ENCODE assay signal across 11 cellular contexts in the genomic region with DNA sequence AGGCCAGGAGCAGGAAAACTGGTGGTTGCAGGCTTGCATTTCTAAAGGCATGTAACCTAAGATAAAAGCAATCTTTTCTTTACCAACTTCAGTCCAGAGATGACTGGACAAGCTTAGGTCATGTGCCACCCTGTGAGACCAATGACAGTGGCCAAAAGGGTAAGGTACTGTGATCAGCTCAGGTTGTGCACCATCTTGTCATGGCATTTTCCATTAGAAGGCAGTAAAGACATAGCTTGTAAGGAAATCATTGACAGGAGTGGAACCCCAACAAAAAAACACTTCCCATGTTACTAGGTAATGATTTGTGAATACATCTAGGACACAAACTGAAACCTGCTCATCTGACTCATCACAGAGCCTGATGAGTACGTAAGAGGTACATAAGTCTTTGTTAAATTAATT. TPM values are rescaled to one million over a fixed set of nuclear protein-coding genes. Genes with fewer than 3 reads are reported as not detected.
DNase-seq lines count a peak whose midpoint lies in the region; ATAC-seq, FAIRE-seq and TF ChIP-seq lines count a peak whose summit lies in the region.
"Had no signal": no experiment of that assay in that cellular context is flagged by ENCODE, and none has a peak within 500 bp of the region (broad histone marks: within the 10 kb centered on the region; RNA-seq: fewer than 3 reads in every experiment).

No MANE protein-coding gene starts in this region.

- no peak overlapping the region for H3K4me2 ChIP-seq in GM12878 (ENCODE audit: control insufficient read depth, insufficient read depth)

- no peak for TF ChIP-seq EP300 in GM12878 (IDR thresholded peaks at IDR 0.05; ENCODE audit: borderline replicate concordance in 1 of 2, control insufficient read depth in 1 of 2, low read depth in 2 of 2, low read length in 2 of 2)

- in situ Hi-C loops in GM12878 (cut with MboI) = no loop called here

- 58% methylated on average over 1 of the region's 1 CpG for WGBS in GM12878 (ENCODE audit: insufficient coverage, insufficient replicate concordance, low lambda C conversion rate, missing lambda C conversion rate)

- ATAC-seq in GM18870 (IDR thresholded peaks at IDR 0.05; ENCODE audit: unreplicated experiment) (peak; percentile 86), GM19467 (IDR thresholded peaks at IDR 0.05; ENCODE audit: unreplicated experiment) (peak; percentile 71), HG03039 (IDR thresholded peaks at IDR 0.05; ENCODE audit: unreplicated experiment) (peak; percentile 75), GM12878 (peak; percentile 84)
- ATAC-seq: psoas muscle had no signal

- no peaks in the 10 kb centered on the region for H3K27me3 ChIP-seq in GM12878 (replicated peaks in 1 of 2; ENCODE audit: control insufficient read depth in 2 of 2, insufficient read depth in 2 of 2, low read length in 1 of 2)

- H3K9ac ChIP-seq in GM12878 (ENCODE audit: control insufficient read depth, insufficient read depth, low read length) = no peak overlapping the region

- H3K27ac ChIP-seq in GM12878 (ENCODE audit: control insufficient read depth, insufficient read depth) = no peak overlapping the region
- H3K27ac ChIP-seq in substantia nigra (ENCODE audit: low read depth, low read length, poor library complexity, severe bottlenecking) = no peak overlapping the region
- H3K27ac ChIP-seq: psoas muscle had no signal

- no peaks in the 10 kb centered on the region for H3K9me3 ChIP-seq in GM12878 (replicated peaks; ENCODE audit: control insufficient read depth, insufficient read depth, low read length)
- H3K9me3 ChIP-seq: psoas muscle had no signal

- no peaks in the 10 kb centered on the region for H3K36me3 ChIP-seq in GM12878 (ENCODE audit: control insufficient read depth in 2 of 2, insufficient read depth in 2 of 2, low read length in 1 of 2)

- FAIRE-seq in GM12878 (lab: Jason Lieb, UNC) = peak; percentile 62

- H2AFZ ChIP-seq in GM12878 (ENCODE audit: control insufficient read depth, low read depth, low read length) = no peak overlapping the region

- POLR2A ChIA-PET in GM12878 (lab: Charles Lee) = no interaction called here

- no peaks in the 10 kb centered on the region for H4K20me1 ChIP-seq in GM12878 (ENCODE audit: control insufficient read depth, insufficient read depth)

- intact Hi-C loops in GM12878 (cut with micrococcal nuclease; ENCODE audit: unreplicated experiment) = no loop called here

- no peak for TF ChIP-seq CTCF in GM12878 (IDR thresholded peaks at IDR 0.05 in 2 of 3, conservative IDR thresholded peaks at IDR 0.05 in 1 of 3; ENCODE audit: control insufficient read depth in 2 of 3, extremely low read depth in 1 of 3, insufficient read depth in 1 of 3, low read depth in 3 of 3, low read length in 3 of 3)

- no peak for TF ChIP-seq RAD21 in GM12878 (IDR thresholded peaks at IDR 0.05; ENCODE audit: insufficient read depth, low read depth, low read length)

- no peak for TF ChIP-seq POLR2A in GM12878 (IDR thresholded peaks at IDR 0.05; ENCODE audit: low read depth, low read length)

- no peak overlapping the region for H3K4me3 ChIP-seq in GM12878
- H3K4me3 ChIP-seq: psoas muscle had no signal

- RAD21 ChIA-PET in GM12878 (lab: Charles Lee; ENCODE audit: unreplicated experiment) = interaction anchor here (1.1 kb wide), 1 partner anchor 10 kb away, joined by 4 read pairs; no protein-coding TSS in a partner anchor

- DNase-seq in GM12878 (ENCODE audit: low read depth, low spot score) (peak; percentile 27), substantia nigra (lab: John Stamatoyannopoulos, UW) (no peak), DMS 273 (lab: John Stamatoyannopoulos, UW; ENCODE audit: unreplicated experiment) (no peak)
- no peak for DNase-seq in stimulated activated naive CD4-positive, alpha-beta T cell treated with Interleukin-2 at 50 U/mL for 16 hours (lab: John Stamatoyannopoulos, UW)
- DNase-seq: activated CD8-positive, alpha-beta memory T cell treated with anti-CD3 and anti-CD28 coated beads, Interleukin-2, amount 50 U/mL, for 4 hours; H7; NCI-H748 treated with DMSO at 0.1 percent for 48 hours; psoas muscle had no signal

- SMC1A ChIA-PET in GM12878 (lab: Charles Lee; ENCODE audit: uncharacterized antibody, unreplicated experiment) = interaction anchor here (0.7 to 1.3 kb wide), 5 partner anchors 10 to 243 kb away, joined by 3 to 5 read pairs (median 3); no protein-coding TSS in a partner anchor

- no peaks in the 10 kb centered on the region for H3K4me1 ChIP-seq in GM12878 (ENCODE audit: control insufficient read depth, insufficient read depth, low read length)
- H3K4me1 ChIP-seq: psoas muscle had no signal

- CTCF ChIA-PET in GM12878 (lab: Yijun Ruan, JAX) = interaction anchor here (0.7 to 1.9 kb wide), 5 partner anchors 10 to 598 kb away, joined by 3 to 12 read pairs (median 3); no protein-coding TSS in a partner anchor

- no peaks in the 10 kb centered on the region for H3K79me2 ChIP-seq in GM12878 (ENCODE audit: control insufficient read depth, insufficient read depth, low read length)

- no TSS peak for BruUV-seq in GM12878 (replicated peaks; lab: Mats Ljungman, UMichigan)

TF ChIP-seq in GM12878, 131 proteins besides CTCF, POLR2A, EP300 and RAD21:
- TF ChIP-seq MYB (IDR thresholded peaks at IDR 0.05; ENCODE audit: borderline replicate concordance, low read depth, low read length) (no peak), HDGF (IDR thresholded peaks at IDR 0.05) (no peak), JUNB (IDR thresholded peaks at IDR 0.05) (peak; percentile 41; the same call in 1 of the 2 replicates), IKZF2 (IDR thresholded peaks at IDR 0.05) (0 out of 4 replicates have a peak, but pooled peaks of 1 of the 2 experiments have one; percentile 15), NBN (IDR thresholded peaks at IDR 0.05) (no peak), RBBP5 (conservative IDR thresholded peaks at IDR 0.05) (no peak), MTA2 (IDR thresholded peaks at IDR 0.05; ENCODE audit: low read depth) (0 out of 2 replicates have a peak, but pooled peaks have one; percentile 9), ATF7 (IDR thresholded peaks at IDR 0.05; ENCODE audit: low read depth) (no peak), POLR2AphosphoS5 (IDR thresholded peaks at IDR 0.05; ENCODE audit: low read length) (no peak), CREB1 (IDR thresholded peaks at IDR 0.05; ENCODE audit: low read depth) (no peak), STAT1 (conservative IDR thresholded peaks at IDR 0.05) (no peak), CHD4 (IDR thresholded peaks at IDR 0.05) (no peak)
- TF ChIP-seq, protein P1, sequence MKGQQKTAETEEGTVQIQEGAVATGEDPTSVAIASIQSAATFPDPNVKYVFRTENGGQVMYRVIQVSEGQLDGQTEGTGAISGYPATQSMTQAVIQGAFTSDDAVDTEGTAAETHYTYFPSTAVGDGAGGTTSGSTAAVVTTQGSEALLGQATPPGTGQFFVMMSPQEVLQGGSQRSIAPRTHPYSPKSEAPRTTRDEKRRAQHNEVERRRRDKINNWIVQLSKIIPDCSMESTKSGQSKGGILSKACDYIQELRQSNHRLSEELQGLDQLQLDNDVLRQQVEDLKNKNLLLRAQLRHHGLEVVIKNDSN (IDR thresholded peaks at IDR 0.05; ENCODE audit: borderline replicate concordance, extremely low read length, insufficient read depth, low read depth, low read length) = no peak

RNA-seq across cellular contexts. Expression of a gene that starts 35.2 kb away (rescaled TPM):
- 113 and 121 TPM in 2 replicates for total RNA-seq in GM12878 (2013; cell fraction: nucleolus; rRNA removed)
- total RNA-seq in GM12878 (2014; rRNA removed) (133 and 152 TPM in 2 replicates), GM12878 (2014; rRNA removed; fragmentation: Illumina TruSeq; extraction: Trizol) (179 TPM in 2 replicates), GM12878 (2021) (190 and 193 TPM in 2 replicates)
- polyA plus RNA-seq in GM12878 (2011; ENCODE audit: low read depth) = 324 TPM
- polyA plus RNA-seq in GM12878 (2011; rRNA removed) (191 and 203 TPM in 2 replicates), GM12878 (2014; fragmentation: Illumina TruSeq; extraction: Trizol) (190 and 214 TPM in 2 replicates), GM12878 (2014; fragmentation: Nextera tagmentation; extraction: Ambion mirVana) (100 to 1,000 TPM; 278 to 345 TPM), GM12878 (2014; rRNA removed) (124 and 153 TPM in 2 replicates), GM12878 (2016; fragmentation: Nextera tagmentation; extraction: Ambion mirVana) (100 to 1,000 TPM; 279 to 324 TPM)
- 111 and 126 TPM in 2 replicates for polyA plus RNA-seq in GM12878 (2011; cell fraction: cytosol; rRNA removed)
- polyA plus RNA-seq in GM12878 (2011; cell fraction: nucleus; rRNA removed) = 29.3 and 50.0 TPM in 2 replicates
- polyA plus RNA-seq in GM12878 (2012) = 292 and 304 TPM in 2 replicates
- 242 and 293 TPM in 2 replicates for polyA minus RNA-seq in GM12878 (2011; rRNA and poly(A)+ RNA removed)
- 60.9 and 63.5 TPM in 2 replicates for polyA minus RNA-seq in GM12878 (2011; cell fraction: cytosol; rRNA and poly(A)+ RNA removed)
- 61.4 and 83.0 TPM in 2 replicates for polyA minus RNA-seq in GM12878 (2011; cell fraction: nucleus; rRNA and poly(A)+ RNA removed)
